ENCODE assay signal across 8 cellular contexts in genomic region chrX:153971632-153972367, GRCh38. TPM values are rescaled to one million over a fixed set of nuclear protein-coding genes. Genes with fewer than 3 reads are reported as not detected.
DNase-seq lines count a peak whose midpoint lies in the region; ATAC-seq, FAIRE-seq and TF ChIP-seq lines count a peak whose summit lies in the region.

HCFC1 (minus strand) TSS chrX:153971818; CDS start chrX:153970840, 978 bp downstream.

- H3K4me1 ChIP-seq in right cardiac atrium (ENCODE audit: control insufficient read depth, insufficient read depth, low read length): peaks cover 17% of the 10 kb centered on the region
- peaks cover 0 to 4% of the 10 kb centered on the region in 2 donors for H3K4me1 ChIP-seq in aorta (ENCODE audit: control insufficient read depth in 1 of 2, insufficient read depth in 2 of 2, low read length in 2 of 2)

- ATAC-seq in HG02798 (IDR thresholded peaks at IDR 0.05; ENCODE audit: poor library complexity, unreplicated experiment) (peak; percentile 45), right cardiac atrium (peak; percentile 79 to 82), aorta (ENCODE audit: low FRiP score) (peak; percentile 87)

- intact Hi-C loops in right cardiac atrium (cut with DNase I): no loop called here
- intact Hi-C loops in aorta (cut with DNase I): loop anchor here in 1 of 2 donors (2.0 kb wide), 1 partner anchor 43 kb away; no protein-coding TSS in a partner anchor

- H3K27me3 ChIP-seq in right cardiac atrium (ENCODE audit: control insufficient read depth, insufficient read depth) (no peaks in the 10 kb centered on the region), aorta (ENCODE audit: control insufficient read depth in 1 of 2, insufficient read depth in 2 of 2, low read length in 1 of 2) (no peaks in the 10 kb centered on the region)

- TF ChIP-seq POLR2A in GM12892 (IDR thresholded peaks at IDR 0.05; ENCODE audit: low read depth, low read length): peak; percentile 76

- WGBS in right cardiac atrium: under 1% methylated on average over 77 of the region's 78 CpGs
- 1 to 9% methylated on average over 77 to 78 of the region's 78 CpGs for WGBS in aorta, 2 donors

- H3K9me3 ChIP-seq in right cardiac atrium (ENCODE audit: control insufficient read depth, low read length) (no peaks in the 10 kb centered on the region), aorta (ENCODE audit: control insufficient read depth, low read length) (no peaks in the 10 kb centered on the region)

- FAIRE-seq in GM12892 (lab: Jason Lieb, UNC): peak; percentile 100

- H3K27ac ChIP-seq in right cardiac atrium (ENCODE audit: low read length): peak within 1 kb of the TSS; percentile 96
- H3K27ac ChIP-seq in aorta (ENCODE audit: low read depth in 1 of 2, low read length in 2 of 2): peak within 1 kb of the TSS; percentile 45 to 98

- H3K4me3 ChIP-seq in right cardiac atrium (ENCODE audit: low read length): peak within 1 kb of the TSS; percentile 78
- H3K4me3 ChIP-seq in aorta (ENCODE audit: low read length in 2 of 2): peak within 1 kb of the TSS; percentile 49 to 77

- H3K36me3 ChIP-seq in aorta (ENCODE audit: control insufficient read depth in 1 of 2, insufficient read depth in 2 of 2, low read length in 1 of 2): no peaks in the 10 kb centered on the region

- DNase-seq in GM12892 (ENCODE audit: insufficient read length): peak; percentile 79
- peak; percentile 93 for DNase-seq in NCI-H1436 (lab: John Stamatoyannopoulos, UW)
- peak; percentile 74 to 94 (median 87) for DNase-seq in T-helper 2 cell
- DNase-seq in anterior cingulate cortex (lab: John Stamatoyannopoulos, UW): peak; percentile 31 to 96 (median 87)
- peak; percentile 95 to 98 (median 97) for DNase-seq in right cardiac atrium
- DNase-seq in renal cortical epithelial cell (ENCODE audit: low read depth): peak; percentile 55
- DNase-seq in aorta: peak; percentile 98

RNA-seq across cellular contexts. Expression of gene HCFC1, which starts in this region (rescaled TPM):
- 13.3 TPM for polyA plus RNA-seq in GM12892 (2012; ENCODE audit: missing spikeins)
- total RNA-seq in right cardiac atrium: 10 to 100 TPM; 26.9 to 41.4 (median 32.9) TPM
- 17.3 TPM for polyA plus RNA-seq in right cardiac atrium
- total RNA-seq in renal cortical epithelial cell: 11.6 and 34.7 TPM in 2 replicates
- total RNA-seq in aorta: 10 to 100 TPM; 41.6 to 41.8 TPM
- 10 to 100 TPM in 1 of 2 donors, 1 to 10 TPM in 1; 6.5 to 20.3 TPM for polyA plus RNA-seq in aorta

Comparison
In these comparisons a context has a peak if more than half of its experiments do, and no peak if none do; other contexts are left out.
1. Peak in every context shown above with its lines: DNase-seq, ATAC-seq, H3K4me3 ChIP-seq and H3K27ac ChIP-seq.